2 cellular contexts compared by ENCODE assay signal in genomic region chr1:111723091-111723806, GRCh38.
TF ChIP-seq lines count a peak whose summit lies in the region.

No MANE protein-coding gene starts in this region.

TF ChIP-seq in IMR-90, 13 proteins besides CTCF, POLR2A, EP300 and RAD21:
- TF ChIP-seq MAZ (IDR thresholded peaks at IDR 0.05; ENCODE audit: borderline replicate concordance, low read depth, low read length): no peak
- TF ChIP-seq BHLHE40 (IDR thresholded peaks at IDR 0.05; ENCODE audit: low read depth, low read length): no peak
- TF ChIP-seq, protein P1, sequence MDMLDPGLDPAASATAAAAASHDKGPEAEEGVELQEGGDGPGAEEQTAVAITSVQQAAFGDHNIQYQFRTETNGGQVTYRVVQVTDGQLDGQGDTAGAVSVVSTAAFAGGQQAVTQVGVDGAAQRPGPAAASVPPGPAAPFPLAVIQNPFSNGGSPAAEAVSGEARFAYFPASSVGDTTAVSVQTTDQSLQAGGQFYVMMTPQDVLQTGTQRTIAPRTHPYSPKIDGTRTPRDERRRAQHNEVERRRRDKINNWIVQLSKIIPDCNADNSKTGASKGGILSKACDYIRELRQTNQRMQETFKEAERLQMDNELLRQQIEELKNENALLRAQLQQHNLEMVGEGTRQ (IDR thresholded peaks at IDR 0.05; ENCODE audit: low read depth, low read length): no peak
- TF ChIP-seq ELK1 (IDR thresholded peaks at IDR 0.05; ENCODE audit: borderline replicate concordance, low read depth, low read length): no peak
- no peak for TF ChIP-seq RCOR1 (IDR thresholded peaks at IDR 0.05; ENCODE audit: insufficient replicate concordance, low read length)
- no peak for TF ChIP-seq SMC3 (IDR thresholded peaks at IDR 0.05; ENCODE audit: low read depth, low read length)

TF ChIP-seq in GM12878, 131 proteins besides CTCF, POLR2A, EP300 and RAD21:
- TF ChIP-seq SMAD1 (IDR thresholded peaks at IDR 0.05; ENCODE audit: low read depth, partially characterized antibody) (no peak), MTA2 (IDR thresholded peaks at IDR 0.05; ENCODE audit: low read depth) (peak; percentile 77)
- TF ChIP-seq, protein P2, sequence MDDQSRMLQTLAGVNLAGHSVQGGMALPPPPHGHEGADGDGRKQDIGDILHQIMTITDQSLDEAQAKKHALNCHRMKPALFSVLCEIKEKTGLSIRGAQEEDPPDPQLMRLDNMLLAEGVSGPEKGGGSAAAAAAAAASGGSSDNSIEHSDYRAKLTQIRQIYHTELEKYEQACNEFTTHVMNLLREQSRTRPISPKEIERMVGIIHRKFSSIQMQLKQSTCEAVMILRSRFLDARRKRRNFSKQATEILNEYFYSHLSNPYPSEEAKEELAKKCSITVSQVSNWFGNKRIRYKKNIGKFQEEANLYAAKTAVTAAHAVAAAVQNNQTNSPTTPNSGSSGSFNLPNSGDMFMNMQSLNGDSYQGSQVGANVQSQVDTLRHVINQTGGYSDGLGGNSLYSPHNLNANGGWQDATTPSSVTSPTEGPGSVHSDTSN (IDR thresholded peaks at IDR 0.05; ENCODE audit: insufficient replicate concordance, low read depth, low read length): peak; percentile 31
TF ChIP-seq in GM12878: peak in this region for 2.
